1 cellular context compared by ENCODE assay signal in the genomic region with DNA sequence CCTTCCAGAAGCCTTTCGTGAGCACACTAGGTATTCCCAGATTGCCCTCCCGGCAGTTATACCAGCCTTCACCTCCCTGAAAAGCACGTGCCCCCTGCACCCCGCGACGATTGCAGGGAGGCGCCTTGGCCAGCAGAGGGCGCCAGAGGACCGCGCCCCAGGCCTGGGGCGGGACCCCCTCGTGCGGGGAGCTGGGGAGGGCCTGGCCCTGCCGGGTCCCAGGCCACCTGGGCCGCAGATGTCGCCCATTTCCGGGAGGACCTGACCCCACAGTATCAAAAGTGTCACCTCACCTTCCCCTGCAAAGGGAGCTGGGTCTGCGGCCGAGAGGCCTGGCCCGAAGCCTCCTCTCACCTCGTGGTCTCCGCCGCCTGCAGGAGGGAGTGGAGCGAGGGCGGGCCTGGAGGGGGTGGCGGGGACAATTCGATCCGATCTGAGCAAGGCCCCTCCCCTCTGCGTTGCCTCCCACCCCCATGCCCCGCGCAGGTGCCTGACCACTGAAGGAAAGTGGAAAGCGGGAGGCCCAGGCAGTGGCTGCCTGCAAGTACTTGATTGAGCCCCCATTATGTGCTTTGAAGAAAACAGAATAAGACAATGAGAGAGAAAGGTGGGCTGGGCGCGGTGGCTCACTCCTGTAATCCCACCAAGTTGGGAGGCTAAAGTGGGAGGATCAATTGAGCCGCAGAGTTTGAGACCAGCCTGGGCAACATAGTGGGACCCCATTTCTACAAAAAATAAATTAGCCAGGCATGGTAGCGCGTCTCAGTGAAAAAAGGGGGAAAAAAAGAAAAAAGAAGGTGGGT.
TF ChIP-seq lines count a peak whose summit lies in the region.

No MANE protein-coding gene starts in this region.

TF ChIP-seq in K562, 482 proteins besides CTCF, POLR2A, EP300 and RAD21 (continued from another document and continues in another):
- TF ChIP-seq RREB1 (CRISPR knock-in tag; IDR thresholded peaks at IDR 0.05) (peak; percentile 65; the same call in 1 of the 2 replicates), POLR2AphosphoS5 (IDR thresholded peaks at IDR 0.05; ENCODE audit: control insufficient read depth, insufficient read depth, low read depth, low read length) (no peak), PRPF4 (IDR thresholded peaks at IDR 0.05; ENCODE audit: insufficient read depth, low read depth, low read length, poor library complexity, severe bottlenecking) (no peak), CBFA2T2 (conservative IDR thresholded peaks at IDR 0.05) (peak; percentile 32; the same call in 1 of the 2 replicates), MCM3 (IDR thresholded peaks at IDR 0.05) (no peak), STAT5A (IDR thresholded peaks at IDR 0.05; ENCODE audit: borderline replicate concordance, low read length) (no peak), TRIM28 (IDR thresholded peaks at IDR 0.05) (no peak), DLX4 (CRISPR knock-in tag; IDR thresholded peaks at IDR 0.05) (no peak), FOXP1 (CRISPR knock-in tag; IDR thresholded peaks at IDR 0.05) (no peak; the same call in 1 of the 2 replicates), ARHGAP35 (IDR thresholded peaks at IDR 0.05; ENCODE audit: partially characterized antibody) (no peak), WHSC1 (IDR thresholded peaks at IDR 0.05; ENCODE audit: low read length) (no peak), ZNF318 (IDR thresholded peaks at IDR 0.05; ENCODE audit: borderline replicate concordance in 1 of 2, low read depth in 1 of 2) (no peak), TGIF2 (CRISPR knock-in tag; IDR thresholded peaks at IDR 0.05) (peak; percentile 66; the same call in 1 of the 2 replicates), ZNF584 (CRISPR knock-in tag; IDR thresholded peaks at IDR 0.05; ENCODE audit: low read depth) (no peak), ZNF696 (CRISPR knock-in tag; conservative IDR thresholded peaks at IDR 0.05) (no peak), ETV6 (IDR thresholded peaks at IDR 0.05; ENCODE audit: borderline replicate concordance in 1 of 2, low read depth in 2 of 2, low read length in 1 of 2) (peak in 1 of 2 experiments; percentile 26; a peak in 1 of 4 replicates), ETV6 (CRISPR knock-in tag; IDR thresholded peaks at IDR 0.05; ENCODE audit: borderline replicate concordance) (no peak), SMAD2 (IDR thresholded peaks at IDR 0.05; ENCODE audit: low read depth, low read length) (no peak), ZNF12 (CRISPR knock-in tag; IDR thresholded peaks at IDR 0.05) (no peak), CHD2 (IDR thresholded peaks at IDR 0.05; ENCODE audit: low read depth, low read length) (no peak), BHLHE40 (IDR thresholded peaks at IDR 0.05; ENCODE audit: low read length) (peak; percentile 95), SRSF3 (IDR thresholded peaks at IDR 0.05; ENCODE audit: insufficient read depth, low read length) (no peak), ZNF140 (CRISPR knock-in tag; IDR thresholded peaks at IDR 0.05) (no peak), ZNF24 (IDR thresholded peaks at IDR 0.05) (0 out of 2 replicates have a peak, but pooled peaks have one; percentile 10), BRD4 (IDR thresholded peaks at IDR 0.05) (no peak), JUND (IDR thresholded peaks at IDR 0.05; ENCODE audit: borderline replicate concordance, low read depth, low read length) (peak; percentile 17; the same call in 1 of the 2 replicates), JUND (tag; IDR thresholded peaks at IDR 0.05; ENCODE audit: borderline replicate concordance, low read depth, low read length) (no peak)
- TF ChIP-seq, protein P1, sequence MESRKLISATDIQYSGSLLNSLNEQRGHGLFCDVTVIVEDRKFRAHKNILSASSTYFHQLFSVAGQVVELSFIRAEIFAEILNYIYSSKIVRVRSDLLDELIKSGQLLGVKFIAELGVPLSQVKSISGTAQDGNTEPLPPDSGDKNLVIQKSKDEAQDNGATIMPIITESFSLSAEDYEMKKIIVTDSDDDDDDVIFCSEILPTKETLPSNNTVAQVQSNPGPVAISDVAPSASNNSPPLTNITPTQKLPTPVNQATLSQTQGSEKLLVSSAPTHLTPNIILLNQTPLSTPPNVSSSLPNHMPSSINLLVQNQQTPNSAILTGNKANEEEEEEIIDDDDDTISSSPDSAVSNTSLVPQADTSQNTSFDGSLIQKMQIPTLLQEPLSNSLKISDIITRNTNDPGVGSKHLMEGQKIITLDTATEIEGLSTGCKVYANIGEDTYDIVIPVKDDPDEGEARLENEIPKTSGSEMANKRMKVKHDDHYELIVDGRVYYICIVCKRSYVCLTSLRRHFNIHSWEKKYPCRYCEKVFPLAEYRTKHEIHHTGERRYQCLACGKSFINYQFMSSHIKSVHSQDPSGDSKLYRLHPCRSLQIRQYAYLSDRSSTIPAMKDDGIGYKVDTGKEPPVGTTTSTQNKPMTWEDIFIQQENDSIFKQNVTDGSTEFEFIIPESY (CRISPR knock-in tag; IDR thresholded peaks at IDR 0.05) = peak; percentile 77; the same call in 1 of the 2 replicates
- TF ChIP-seq, protein P2, sequence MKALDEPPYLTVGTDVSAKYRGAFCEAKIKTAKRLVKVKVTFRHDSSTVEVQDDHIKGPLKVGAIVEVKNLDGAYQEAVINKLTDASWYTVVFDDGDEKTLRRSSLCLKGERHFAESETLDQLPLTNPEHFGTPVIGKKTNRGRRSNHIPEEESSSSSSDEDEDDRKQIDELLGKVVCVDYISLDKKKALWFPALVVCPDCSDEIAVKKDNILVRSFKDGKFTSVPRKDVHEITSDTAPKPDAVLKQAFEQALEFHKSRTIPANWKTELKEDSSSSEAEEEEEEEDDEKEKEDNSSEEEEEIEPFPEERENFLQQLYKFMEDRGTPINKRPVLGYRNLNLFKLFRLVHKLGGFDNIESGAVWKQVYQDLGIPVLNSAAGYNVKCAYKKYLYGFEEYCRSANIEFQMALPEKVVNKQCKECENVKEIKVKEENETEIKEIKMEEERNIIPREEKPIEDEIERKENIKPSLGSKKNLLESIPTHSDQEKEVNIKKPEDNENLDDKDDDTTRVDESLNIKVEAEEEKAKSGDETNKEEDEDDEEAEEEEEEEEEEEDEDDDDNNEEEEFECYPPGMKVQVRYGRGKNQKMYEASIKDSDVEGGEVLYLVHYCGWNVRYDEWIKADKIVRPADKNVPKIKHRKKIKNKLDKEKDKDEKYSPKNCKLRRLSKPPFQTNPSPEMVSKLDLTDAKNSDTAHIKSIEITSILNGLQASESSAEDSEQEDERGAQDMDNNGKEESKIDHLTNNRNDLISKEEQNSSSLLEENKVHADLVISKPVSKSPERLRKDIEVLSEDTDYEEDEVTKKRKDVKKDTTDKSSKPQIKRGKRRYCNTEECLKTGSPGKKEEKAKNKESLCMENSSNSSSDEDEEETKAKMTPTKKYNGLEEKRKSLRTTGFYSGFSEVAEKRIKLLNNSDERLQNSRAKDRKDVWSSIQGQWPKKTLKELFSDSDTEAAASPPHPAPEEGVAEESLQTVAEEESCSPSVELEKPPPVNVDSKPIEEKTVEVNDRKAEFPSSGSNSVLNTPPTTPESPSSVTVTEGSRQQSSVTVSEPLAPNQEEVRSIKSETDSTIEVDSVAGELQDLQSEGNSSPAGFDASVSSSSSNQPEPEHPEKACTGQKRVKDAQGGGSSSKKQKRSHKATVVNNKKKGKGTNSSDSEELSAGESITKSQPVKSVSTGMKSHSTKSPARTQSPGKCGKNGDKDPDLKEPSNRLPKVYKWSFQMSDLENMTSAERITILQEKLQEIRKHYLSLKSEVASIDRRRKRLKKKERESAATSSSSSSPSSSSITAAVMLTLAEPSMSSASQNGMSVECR (CRISPR knock-in tag; IDR thresholded peaks at IDR 0.05) = peak; percentile 72
- TF ChIP-seq, protein P3, sequence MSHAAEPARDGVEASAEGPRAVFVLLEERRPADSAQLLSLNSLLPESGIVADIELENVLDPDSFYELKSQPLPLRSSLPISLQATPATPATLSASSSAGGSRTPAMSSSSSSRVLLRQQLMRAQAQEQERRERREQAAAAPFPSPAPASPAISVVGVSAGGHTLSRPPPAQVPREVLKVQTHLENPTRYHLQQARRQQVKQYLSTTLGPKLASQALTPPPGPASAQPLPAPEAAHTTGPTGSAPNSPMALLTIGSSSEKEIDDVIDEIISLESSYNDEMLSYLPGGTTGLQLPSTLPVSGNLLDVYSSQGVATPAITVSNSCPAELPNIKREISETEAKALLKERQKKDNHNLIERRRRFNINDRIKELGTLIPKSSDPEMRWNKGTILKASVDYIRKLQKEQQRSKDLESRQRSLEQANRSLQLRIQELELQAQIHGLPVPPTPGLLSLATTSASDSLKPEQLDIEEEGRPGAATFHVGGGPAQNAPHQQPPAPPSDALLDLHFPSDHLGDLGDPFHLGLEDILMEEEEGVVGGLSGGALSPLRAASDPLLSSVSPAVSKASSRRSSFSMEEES (CRISPR knock-in tag; IDR thresholded peaks at IDR 0.05) = no peak
